In the genomic region with DNA sequence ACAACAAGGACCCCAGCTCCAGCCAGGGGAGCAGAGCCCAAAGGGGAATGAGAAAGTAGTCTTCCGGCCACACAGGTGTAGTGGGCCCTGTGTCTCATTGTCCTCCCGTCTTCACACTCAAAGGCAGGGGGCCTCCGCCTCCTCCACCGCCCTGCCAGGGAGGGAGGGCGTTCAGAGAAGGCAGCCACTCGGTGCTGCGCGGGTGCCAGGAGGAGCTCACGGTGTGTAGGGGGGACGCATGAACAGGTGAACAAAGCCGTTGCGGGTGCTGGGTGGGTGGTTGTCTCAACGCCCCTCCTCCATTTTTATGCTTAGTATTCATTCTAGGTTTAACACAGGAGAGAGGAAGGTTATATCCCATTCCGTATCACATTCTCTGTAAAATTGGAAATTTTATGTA, we compare ENCODE assay signal across 17 cellular contexts. TPM values are rescaled to one million over a fixed set of nuclear protein-coding genes. Genes with fewer than 3 reads are reported as not detected.
DNase-seq lines count a peak whose midpoint lies in the region; ATAC-seq and TF ChIP-seq lines count a peak whose summit lies in the region.
"Had no signal": no experiment of that assay in that cellular context is flagged by ENCODE, and none has a peak within 500 bp of the region (broad histone marks: within the 10 kb centered on the region; RNA-seq: fewer than 3 reads in every experiment).

No MANE protein-coding gene starts in this region.

- intact Hi-C loops in left ventricle myocardium superior (cut with micrococcal nuclease): no loop called here
- intact Hi-C loops in esophagus muscularis mucosa (cut with DNase I): no loop called here
- intact Hi-C loops in sigmoid colon (cut with DNase I): no loop called here
- intact Hi-C loops in vagina (cut with DNase I): no loop called here

- WGBS in esophagus muscularis mucosa: 97% methylated on average over 14 of the region's 14 CpGs
- WGBS in sigmoid colon, 2 donors: 96 to 97% methylated on average over 14 of the region's 14 CpGs

- H3K36me3 ChIP-seq in cardiac muscle cell (no peaks in the 10 kb centered on the region), esophagus muscularis mucosa (no peaks in the 10 kb centered on the region), sigmoid colon (no peaks in the 10 kb centered on the region), vagina (no peaks in the 10 kb centered on the region)
- H3K36me3 ChIP-seq: BLaER1, HAP-1 had no signal

- H3K4me3 ChIP-seq in cardiac muscle cell: no peak overlapping the region
- H3K4me3 ChIP-seq in esophagus muscularis mucosa: no peak overlapping the region
- no peak overlapping the region for H3K4me3 ChIP-seq in sigmoid colon
- no peak overlapping the region for H3K4me3 ChIP-seq in vagina
- H3K4me3 ChIP-seq: BLaER1, GM12878, HAP-1, smooth muscle cell had no signal

- TF ChIP-seq CTCF in cardiac muscle cell (IDR thresholded peaks at IDR 0.05; ENCODE audit: low read depth, low read length) (no peak), esophagus muscularis mucosa (IDR thresholded peaks at IDR 0.05) (no peak), sigmoid colon (IDR thresholded peaks at IDR 0.05) (no peak), vagina (IDR thresholded peaks at IDR 0.05) (no peak)

- ATAC-seq in left ventricle myocardium superior: no peak
- ATAC-seq: GM12878, WTC11 had no signal

- DNase-seq in cardiac muscle cell (ENCODE audit: low read depth in 1 of 2, low spot score in 1 of 2) (no peak), left ventricle myocardium superior (no peak), esophagus muscularis mucosa (ENCODE audit: extremely low spot score) (no peak), sigmoid colon (no peak), hepatic stellate cell (ENCODE audit: low spot score) (no peak), NCI-H748 (lab: John Stamatoyannopoulos, UW; ENCODE audit: unreplicated experiment) (no peak), AML-193 (lab: John Stamatoyannopoulos, UW) (no peak), vagina (ENCODE audit: extremely low spot score in 2 of 2) (no peak)
- DNase-seq: activated naive CD4-positive, alpha-beta T cell treated with anti-CD3 and anti-CD28 coated beads, Interleukin-2, amount 10 ng/mL, durations not matched to agents 7 days and 5 days; NCI-H187; stimulated activated CD4-positive, alpha-beta T cell treated with anti-CD3 and anti-CD28 coated beads, Interleukin-2, amount 100 ng/mL, for 24 hours had no signal

- no peak for TF ChIP-seq EP300 in esophagus muscularis mucosa (IDR thresholded peaks at IDR 0.05)
- TF ChIP-seq EP300 in sigmoid colon (IDR thresholded peaks at IDR 0.05): no peak

- TF ChIP-seq POLR2A in esophagus muscularis mucosa (IDR thresholded peaks at IDR 0.05; ENCODE audit: low read depth): no peak
- no peak for TF ChIP-seq POLR2A in sigmoid colon (IDR thresholded peaks at IDR 0.05)
- no peak for TF ChIP-seq POLR2A in vagina (IDR thresholded peaks at IDR 0.05)

- H3K4me1 ChIP-seq in cardiac muscle cell (ENCODE audit: low read depth): peaks cover 30% of the 10 kb centered on the region
- peaks cover 13 to 49% (median 41%) of the 10 kb centered on the region in 4 donors for H3K4me1 ChIP-seq in esophagus muscularis mucosa
- H3K4me1 ChIP-seq in sigmoid colon: peaks cover 0 to 41% (median 19%) of the 10 kb centered on the region in 4 donors
- peaks cover 20% of the 10 kb centered on the region for H3K4me1 ChIP-seq in vagina
- H3K4me1 ChIP-seq: HAP-1 had no signal

- H3K27me3 ChIP-seq in cardiac muscle cell (no peaks in the 10 kb centered on the region), esophagus muscularis mucosa (no peaks in the 10 kb centered on the region), sigmoid colon (no peaks in the 10 kb centered on the region), vagina (no peaks in the 10 kb centered on the region)
- H3K27me3 ChIP-seq: BLaER1 had no signal

- peak overlapping the region; percentile 18 for H3K27ac ChIP-seq in cardiac muscle cell
- peak overlapping the region; percentile 25 to 58 (median 42) for H3K27ac ChIP-seq in esophagus muscularis mucosa (replicated peaks in 1 of 4)
- peak overlapping the region in 3 of 4 donors; percentile 29 to 51 (median 37) for H3K27ac ChIP-seq in sigmoid colon
- no peak overlapping the region for H3K27ac ChIP-seq in vagina
- H3K27ac ChIP-seq: BLaER1, HL-60 had no signal

- H3K9me3 ChIP-seq in cardiac muscle cell (ENCODE audit: low read depth): no peaks in the 10 kb centered on the region
- no peaks in the 10 kb centered on the region for H3K9me3 ChIP-seq in esophagus muscularis mucosa
- no peaks in the 10 kb centered on the region for H3K9me3 ChIP-seq in sigmoid colon
- no peaks in the 10 kb centered on the region for H3K9me3 ChIP-seq in vagina
- H3K9me3 ChIP-seq: BLaER1, HAP-1 had no signal

RNA-seq across cellular contexts. Expression of a gene that starts 36.7 kb away (rescaled TPM):
- total RNA-seq in cardiac muscle cell: 55.0 and 71.3 TPM in 2 replicates
- 35.8 and 48.5 TPM in 2 replicates for polyA plus RNA-seq in cardiac muscle cell
- total RNA-seq in left ventricle myocardium superior: 8.3 TPM
- 10 to 100 TPM; 25.3 to 63.1 (median 48.4) TPM for total RNA-seq in esophagus muscularis mucosa
- total RNA-seq in sigmoid colon: 10 to 100 TPM; 11.4 to 22.8 (median 19.1) TPM
- polyA plus RNA-seq in sigmoid colon: 10 to 100 TPM in 1 of 3 donors, 1 to 10 TPM in 2; 4.8 to 14.0 (median 7.2) TPM
- total RNA-seq in vagina: 19.2 TPM
